Comparison of ENCODE assay signal across 12 cellular contexts in genomic region chr3:111277226-111277625, GRCh38.
DNase-seq lines count a peak whose midpoint lies in the region; ATAC-seq and TF ChIP-seq lines count a peak whose summit lies in the region.
"Had no signal": no experiment of that assay in that cellular context is flagged by ENCODE, and none has a peak within 500 bp of the region (broad histone marks: within the 10 kb centered on the region; RNA-seq: fewer than 3 reads in every experiment).

No MANE protein-coding gene starts in this region.

- no peak for ATAC-seq in lower lobe of right lung
- ATAC-seq in HG02840 (IDR thresholded peaks at IDR 0.05; ENCODE audit: low FRiP score, unreplicated experiment), result no peak
- ATAC-seq: pancreas had no signal

- peak; percentile 38 for TF ChIP-seq CTCF in fibroblast of pulmonary artery (IDR thresholded peaks at IDR 0.05; ENCODE audit: low read length, missing control alignments)
- peak; percentile 50 for TF ChIP-seq CTCF in osteocyte (IDR thresholded peaks at IDR 0.05)
- no peak for TF ChIP-seq CTCF in lower lobe of right lung (IDR thresholded peaks at IDR 0.05)

- no peaks in the 10 kb centered on the region for H3K4me1 Mint-ChIP-seq in osteocyte (ENCODE audit: unreplicated experiment)

- no peaks in the 10 kb centered on the region for H3K4me1 ChIP-seq in lower lobe of right lung
- H3K4me1 ChIP-seq: pancreas, uterus had no signal

- DNase-seq in EL (peak; percentile 47), OCI-M1 (lab: John Stamatoyannopoulos, UW) (peak; percentile 65), fibroblast of pulmonary artery (ENCODE audit: low read depth) (peak; percentile 50), osteocyte (ENCODE audit: extremely low spot score, unreplicated experiment) (no peak), lower lobe of right lung (no peak), NCI-H446 (lab: John Stamatoyannopoulos, UW) (no peak), NCI-H2029 treated with DMSO at 0.1 percent for 48 hours (lab: John Stamatoyannopoulos, UW) (no peak)
- DNase-seq: central memory CD4-positive, alpha-beta T cell; pancreas; T-helper 9 cell; uterus had no signal

- H3K27ac ChIP-seq in lower lobe of right lung, result no peak overlapping the region
- H3K27ac ChIP-seq: pancreas, uterus had no signal

- no peaks in the 10 kb centered on the region for H3K27me3 ChIP-seq in lower lobe of right lung (ENCODE audit: low read depth)
- H3K27me3 ChIP-seq: pancreas, uterus had no signal

- no peaks in the 10 kb centered on the region for H3K36me3 ChIP-seq in lower lobe of right lung
- H3K36me3 ChIP-seq: pancreas, uterus had no signal

- no peaks in the 10 kb centered on the region for H3K9me3 Mint-ChIP-seq in osteocyte (ENCODE audit: unreplicated experiment)

- no peaks in the 10 kb centered on the region for H3K36me3 Mint-ChIP-seq in osteocyte (ENCODE audit: unreplicated experiment)

- intact Hi-C loops in lower lobe of right lung (cut with DNase I), result no loop called here

- H3K27me3 Mint-ChIP-seq in osteocyte (ENCODE audit: unreplicated experiment), result peaks cover 2% of the 10 kb centered on the region

- no peak overlapping the region for H3K4me3 Mint-ChIP-seq in osteocyte (ENCODE audit: unreplicated experiment)

- H3K9me3 ChIP-seq in lower lobe of right lung, result no peaks in the 10 kb centered on the region
- H3K9me3 ChIP-seq: pancreas, uterus had no signal

- H3K4me3 ChIP-seq in fibroblast of pulmonary artery (replicated peaks; ENCODE audit: low read depth, low read length), result no peak overlapping the region
- no peak overlapping the region for H3K4me3 ChIP-seq in lower lobe of right lung
- H3K4me3 ChIP-seq: pancreas, uterus had no signal

- no peak overlapping the region for H3K27ac Mint-ChIP-seq in osteocyte (ENCODE audit: unreplicated experiment)

Comparison
In these comparisons a context has a peak if more than half of its experiments do, and no peak if none do; other contexts are left out.
1. DNase-seq: peak in EL (single experiment), OCI-M1 (single experiment) and fibroblast of pulmonary artery (single experiment); none in osteocyte (single experiment), lower lobe of right lung (single experiment), NCI-H446 (0 of 2) and NCI-H2029 treated with DMSO at 0.1 percent for 48 hours (single experiment).